ENCODE assay signal across 1 cellular context in the genomic region with DNA sequence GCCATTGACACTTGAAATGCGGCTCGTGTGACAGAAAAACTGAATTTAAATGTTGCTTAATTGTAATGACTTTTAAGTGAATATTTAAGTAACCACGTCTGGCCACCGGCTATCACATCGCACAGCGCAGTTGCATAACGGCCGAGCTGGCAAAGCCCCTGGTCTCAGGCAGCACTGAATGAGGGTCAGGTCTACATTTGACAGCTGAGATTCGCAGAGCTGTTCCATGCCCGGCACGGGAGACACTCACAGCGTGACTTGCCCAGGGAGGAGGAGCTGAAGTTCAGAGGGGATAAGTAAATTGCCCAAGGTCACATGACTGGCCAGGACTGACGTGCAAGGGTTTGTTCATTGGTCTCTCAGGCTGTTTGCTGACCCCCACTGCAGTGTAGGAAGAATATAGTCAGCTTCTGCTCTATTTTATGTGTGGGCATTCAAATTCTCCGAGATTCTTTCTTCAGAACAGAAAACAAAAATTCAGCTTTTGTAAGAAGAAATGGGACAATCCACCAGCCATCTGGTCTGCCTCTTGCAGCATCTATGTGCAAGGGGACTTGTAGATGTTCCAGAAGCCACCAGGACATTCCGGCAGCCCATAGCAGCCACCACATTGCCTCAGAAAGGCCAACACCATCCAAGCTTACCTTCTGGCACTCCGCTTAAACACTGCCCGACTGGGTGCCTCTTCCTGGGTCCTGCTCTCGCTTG.
TF ChIP-seq lines count a peak whose summit lies in the region.

No MANE protein-coding gene starts in this region.

TF ChIP-seq in WTC11, 78 proteins besides CTCF, POLR2A, EP300 and RAD21 (continued from another document):
- TF ChIP-seq E2F1 (CRISPR knock-in tag; IDR thresholded peaks at IDR 0.05), result no peak
- TF ChIP-seq SMAD4 (CRISPR knock-in tag; IDR thresholded peaks at IDR 0.05), result no peak
- no peak for TF ChIP-seq NR2C2 (CRISPR knock-in tag; IDR thresholded peaks at IDR 0.05)
- TF ChIP-seq IRF2 (CRISPR knock-in tag; IDR thresholded peaks at IDR 0.05; ENCODE audit: borderline replicate concordance, low read depth), result no peak
- TF ChIP-seq, protein P1, sequence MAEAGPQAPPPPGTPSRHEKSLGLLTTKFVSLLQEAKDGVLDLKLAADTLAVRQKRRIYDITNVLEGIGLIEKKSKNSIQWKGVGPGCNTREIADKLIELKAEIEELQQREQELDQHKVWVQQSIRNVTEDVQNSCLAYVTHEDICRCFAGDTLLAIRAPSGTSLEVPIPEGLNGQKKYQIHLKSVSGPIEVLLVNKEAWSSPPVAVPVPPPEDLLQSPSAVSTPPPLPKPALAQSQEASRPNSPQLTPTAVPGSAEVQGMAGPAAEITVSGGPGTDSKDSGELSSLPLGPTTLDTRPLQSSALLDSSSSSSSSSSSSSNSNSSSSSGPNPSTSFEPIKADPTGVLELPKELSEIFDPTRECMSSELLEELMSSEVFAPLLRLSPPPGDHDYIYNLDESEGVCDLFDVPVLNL (CRISPR knock-in tag; IDR thresholded peaks at IDR 0.05; ENCODE audit: borderline replicate concordance, low read depth), result no peak
- TF ChIP-seq ELF4 (CRISPR knock-in tag; IDR thresholded peaks at IDR 0.05; ENCODE audit: low read depth), result no peak
- no peak for TF ChIP-seq NFATC4 (CRISPR knock-in tag; IDR thresholded peaks at IDR 0.05)
- TF ChIP-seq, protein P2, sequence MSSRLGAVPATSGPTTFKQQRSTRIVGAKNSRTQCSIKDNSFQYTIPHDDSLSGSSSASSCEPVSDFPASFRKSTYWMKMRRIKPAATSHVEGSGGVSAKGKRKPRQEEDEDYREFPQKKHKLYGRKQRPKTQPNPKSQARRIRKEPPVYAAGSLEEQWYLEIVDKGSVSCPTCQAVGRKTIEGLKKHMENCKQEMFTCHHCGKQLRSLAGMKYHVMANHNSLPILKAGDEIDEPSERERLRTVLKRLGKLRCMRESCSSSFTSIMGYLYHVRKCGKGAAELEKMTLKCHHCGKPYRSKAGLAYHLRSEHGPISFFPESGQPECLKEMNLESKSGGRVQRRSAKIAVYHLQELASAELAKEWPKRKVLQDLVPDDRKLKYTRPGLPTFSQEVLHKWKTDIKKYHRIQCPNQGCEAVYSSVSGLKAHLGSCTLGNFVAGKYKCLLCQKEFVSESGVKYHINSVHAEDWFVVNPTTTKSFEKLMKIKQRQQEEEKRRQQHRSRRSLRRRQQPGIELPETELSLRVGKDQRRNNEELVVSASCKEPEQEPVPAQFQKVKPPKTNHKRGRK (CRISPR knock-in tag; IDR thresholded peaks at IDR 0.05; ENCODE audit: borderline replicate concordance), result no peak
- no peak for TF ChIP-seq OVOL2 (CRISPR knock-in tag; IDR thresholded peaks at IDR 0.05; ENCODE audit: borderline replicate concordance)
- no peak for TF ChIP-seq MAX (CRISPR knock-in tag; IDR thresholded peaks at IDR 0.05)
- TF ChIP-seq, protein P3, sequence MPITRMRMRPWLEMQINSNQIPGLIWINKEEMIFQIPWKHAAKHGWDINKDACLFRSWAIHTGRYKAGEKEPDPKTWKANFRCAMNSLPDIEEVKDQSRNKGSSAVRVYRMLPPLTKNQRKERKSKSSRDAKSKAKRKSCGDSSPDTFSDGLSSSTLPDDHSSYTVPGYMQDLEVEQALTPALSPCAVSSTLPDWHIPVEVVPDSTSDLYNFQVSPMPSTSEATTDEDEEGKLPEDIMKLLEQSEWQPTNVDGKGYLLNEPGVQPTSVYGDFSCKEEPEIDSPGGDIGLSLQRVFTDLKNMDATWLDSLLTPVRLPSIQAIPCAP (CRISPR knock-in tag; IDR thresholded peaks at IDR 0.05), result no peak
